In the genomic region with DNA sequence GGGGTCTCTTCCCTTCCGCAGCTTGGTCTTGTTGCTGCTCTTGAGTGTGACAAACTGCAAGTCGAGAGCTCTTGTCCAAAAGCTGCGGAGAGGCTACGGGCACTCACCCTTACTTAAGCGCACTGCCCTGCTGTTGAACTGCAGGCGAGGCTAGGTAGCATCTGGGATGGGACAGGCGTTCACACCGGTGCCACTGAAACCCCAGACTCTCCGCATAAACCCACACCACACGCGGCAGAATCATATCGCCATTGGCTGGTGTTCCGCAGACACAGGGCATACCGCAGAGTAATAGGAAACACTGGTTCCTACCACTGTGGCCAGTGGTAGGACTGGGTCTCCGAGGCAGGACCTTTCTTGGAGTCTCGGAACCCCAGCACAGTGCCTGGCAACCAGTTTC, we compare ENCODE assay signal across 12 cellular contexts. TPM values are rescaled to one million over a fixed set of nuclear protein-coding genes. Genes with fewer than 3 reads are reported as not detected.
DNase-seq lines count a peak whose midpoint lies in the region; ATAC-seq, FAIRE-seq and TF ChIP-seq lines count a peak whose summit lies in the region.
"Had no signal": no experiment of that assay in that cellular context is flagged by ENCODE, and none has a peak within 500 bp of the region (broad histone marks: within the 10 kb centered on the region; RNA-seq: fewer than 3 reads in every experiment).

No MANE protein-coding gene starts in this region.

- H3K27ac Mint-ChIP-seq in H9: no peak overlapping the region
- peak overlapping the region; percentile 66 for H3K27ac Mint-ChIP-seq in chondrocyte (ENCODE audit: unreplicated experiment)
- H3K27ac Mint-ChIP-seq in nephron progenitor cell: no peak overlapping the region
- H3K27ac Mint-ChIP-seq in MCF 10A (ENCODE audit: low read depth, unreplicated experiment): no peak overlapping the region
- H3K27ac Mint-ChIP-seq: memory B cell; stimulated activated memory B cell treated with anti-CD40 and anti-IgM and Interleukin-4, amounts not matched to agents 10 μg/mL and 1 μg/mL and 100 μg/mL, for 72 hours had no signal

- H3K9me2 ChIP-seq in MM.1S (replicated peaks; ENCODE audit: insufficient read depth, low read length): no peaks in the 10 kb centered on the region

- intact Hi-C loops in pancreas (cut with DNase I): no loop called here
- intact Hi-C loops in MCF 10A (cut with micrococcal nuclease): loop anchor here (1.0 kb wide), 1 partner anchor 591 kb away; no protein-coding TSS in a partner anchor

- no peak overlapping the region for H3K27ac ChIP-seq in BLaER1 treated with 17β-estradiol and CSF1 and Interleukin-3, amounts not matched to agents 10 nM and 100 nM
- H3K27ac ChIP-seq in H9 (ENCODE audit: insufficient read length, low read depth, low read length) (no peak overlapping the region), pancreas (no peak overlapping the region), MM.1S (ENCODE audit: low read length) (no peak overlapping the region)
- H3K27ac ChIP-seq: epithelial cell of prostate had no signal

- no peak overlapping the region for H2BK120ac ChIP-seq in H9 (ENCODE audit: low read depth, low read length, poor library complexity, severe bottlenecking)

- no peak overlapping the region for H2BK20ac ChIP-seq in H9 (ENCODE audit: low read depth, low read length, poor library complexity, severe bottlenecking)

- no peak for TF ChIP-seq CTCF in H9 (conservative IDR thresholded peaks at IDR 0.05)
- TF ChIP-seq CTCF in chondrocyte (IDR thresholded peaks at IDR 0.05): no peak
- no peak for TF ChIP-seq CTCF in nephron progenitor cell (IDR thresholded peaks at IDR 0.05)
- no peak for TF ChIP-seq CTCF in pancreas (IDR thresholded peaks at IDR 0.05)
- no peak for TF ChIP-seq CTCF in MM.1S (IDR thresholded peaks at IDR 0.05; ENCODE audit: low read length)
- TF ChIP-seq CTCF in MCF 10A (IDR thresholded peaks at IDR 0.05; ENCODE audit: unreplicated experiment): no peak

- no peaks in the 10 kb centered on the region for H3K36me3 ChIP-seq in BLaER1 treated with 17β-estradiol and CSF1 and Interleukin-3, amounts not matched to agents 10 nM and 100 nM
- no peaks in the 10 kb centered on the region for H3K36me3 ChIP-seq in pancreas
- H3K36me3 ChIP-seq in MM.1S (replicated peaks; ENCODE audit: insufficient read depth, low read length): no peaks in the 10 kb centered on the region

- no CpG with 5 or more reads among the region's 16 CpGs for WGBS in H9 (ENCODE audit: extremely low coverage, insufficient read length, low lambda C conversion rate)
- WGBS in pancreas, 2 donors: 57 to 61% methylated on average over 16 of the region's 16 CpGs

- H3K79me2 ChIP-seq in H9 (ENCODE audit: insufficient read depth, low read length): no peaks in the 10 kb centered on the region
- no peaks in the 10 kb centered on the region for H3K79me2 ChIP-seq in MM.1S (ENCODE audit: low read length)

- H2BK15ac ChIP-seq in H9 (ENCODE audit: low read depth, low read length): no peak overlapping the region

- H3T11ph ChIP-seq in H9 (ENCODE audit: low read length): no peak overlapping the region

- H2AK5ac ChIP-seq in H9 (ENCODE audit: insufficient read length, low read length): no peak overlapping the region

- CTCF ChIA-PET in MCF 10A (lab: Yijun Ruan, JAX): interaction anchor here (0.6 to 5.0 kb wide), 26 partner anchors 16 to 730 kb away, joined by 3 to 47 read pairs (median 4); no protein-coding TSS in a partner anchor

- no peak for ATAC-seq in pancreas
- ATAC-seq: stimulated activated memory B cell treated with anti-CD40 and anti-IgM and Interleukin-4, amounts not matched to agents 10 μg/mL and 1 μg/mL and 100 μg/mL, for 72 hours had no signal

- H2BK12ac ChIP-seq in H9 (ENCODE audit: insufficient read length, low read depth, low read length): no peak overlapping the region

- peak overlapping the region in 10 of 11 experiments; percentile 25 to 90 (median 76); a peak in 15 of 22 replicates for H3K4me2 ChIP-seq in BLaER1 treated with 17β-estradiol and CSF1 and Interleukin-3, amounts not matched to agents 10 nM and 100 nM
- H3K4me2 ChIP-seq in H9 (ENCODE audit: insufficient read depth, insufficient read length, low read length): peak overlapping the region; percentile 80
- no peak overlapping the region for H3K4me2 ChIP-seq in MM.1S (ENCODE audit: low read depth, low read length)

- H3K9me3 Mint-ChIP-seq in H9 (peaks cover 4 to 6% of the 10 kb centered on the region in 2 experiments; a peak in 3 of 5 replicates), chondrocyte (ENCODE audit: low read depth) (no peaks in the 10 kb centered on the region), nephron progenitor cell (no peaks in the 10 kb centered on the region), MCF 10A (ENCODE audit: unreplicated experiment) (no peaks in the 10 kb centered on the region)
- H3K9me3 Mint-ChIP-seq: memory B cell; stimulated activated memory B cell treated with anti-CD40 and anti-IgM and Interleukin-4, amounts not matched to agents 10 μg/mL and 1 μg/mL and 100 μg/mL, for 72 hours had no signal

- H3F3A ChIP-seq in MM.1S (ENCODE audit: insufficient read depth, low read length): no peaks in the 10 kb centered on the region

- no peak overlapping the region for H3K56ac ChIP-seq in H9 (ENCODE audit: insufficient read length, low read depth, low read length)

- H2BK5ac ChIP-seq in H9 (ENCODE audit: insufficient read length, low read length): no peak overlapping the region

- FAIRE-seq in pancreas (lab: Jason Lieb, UNC): no peak

- peak overlapping the region; percentile 10 to 85; a peak in 3 of 5 replicates for H3K4me3 Mint-ChIP-seq in H9
- H3K4me3 Mint-ChIP-seq in chondrocyte (ENCODE audit: unreplicated experiment): no peak overlapping the region
- H3K4me3 Mint-ChIP-seq in nephron progenitor cell: peak overlapping the region; percentile 75
- H3K4me3 Mint-ChIP-seq in MCF 10A (ENCODE audit: unreplicated experiment): no peak overlapping the region

- DNase-seq in H9 (peak; percentile 56), chondrocyte (ENCODE audit: low spot score) (no peak), nephron progenitor cell (peak; percentile 15), pancreas (no peak), MM.1S (no peak), MCF 10A (ENCODE audit: unreplicated experiment) (no peak), SHP77 treated with DMSO at 0.1 percent for 48 hours (lab: John Stamatoyannopoulos, UW) (no peak)
- DNase-seq: NCI-H2227 treated with DMSO at 0.1 percent for 48 hours had no signal

- BruUV-seq in MCF 10A (replicated peaks; lab: Mats Ljungman, UMichigan): no TSS peak

- H4K20me1 ChIP-seq in BLaER1 treated with 17β-estradiol and CSF1 and Interleukin-3, amounts not matched to agents 10 nM and 100 nM: no peaks in the 10 kb centered on the region
- H4K20me1 ChIP-seq in H9 (ENCODE audit: control insufficient read depth, insufficient read depth, insufficient read length) (no peaks in the 10 kb centered on the region), MM.1S (ENCODE audit: insufficient read depth, low read length) (no peaks in the 10 kb centered on the region)

- H4K8ac ChIP-seq in H9 (replicated peaks; ENCODE audit: insufficient read length, low read depth, low read length): no peak overlapping the region

- no peak overlapping the region for H4K5ac ChIP-seq in H9 (ENCODE audit: insufficient read length, low read depth, low read length)

- peaks cover 40 to 52% (median 48%) of the 10 kb centered on the region in 11 experiments for H3K9me3 ChIP-seq in BLaER1 treated with 17β-estradiol and CSF1 and Interleukin-3, amounts not matched to agents 10 nM and 100 nM (replicated peaks in 1 of 11)
- H3K9me3 ChIP-seq in H9 (ENCODE audit: control insufficient read depth, low read depth, low read length) (no peaks in the 10 kb centered on the region), pancreas (no peaks in the 10 kb centered on the region), MM.1S (replicated peaks; ENCODE audit: insufficient read depth, low read length) (no peaks in the 10 kb centered on the region)

- no peaks in the 10 kb centered on the region for H3K79me1 ChIP-seq in H9 (ENCODE audit: insufficient read depth, low read depth, low read length, poor library complexity, severe bottlenecking)

- no peak overlapping the region for H3K14ac ChIP-seq in H9 (ENCODE audit: insufficient read depth, low read length)

- POLR2A ChIA-PET in MCF 10A (lab: Yijun Ruan, JAX): interaction anchor here (0.8 to 1.1 kb wide), 2 partner anchors 97 to 207 kb away, joined by 3 read pairs; no protein-coding TSS in a partner anchor

- no peaks in the 10 kb centered on the region; a peak in 1 of 7 replicates for H3K36me3 Mint-ChIP-seq in H9 (ENCODE audit: insufficient read depth in 1 of 3, low read depth in 3 of 3)
- peaks cover 9% of the 10 kb centered on the region for H3K36me3 Mint-ChIP-seq in chondrocyte (ENCODE audit: low read depth)
- no peaks in the 10 kb centered on the region for H3K36me3 Mint-ChIP-seq in nephron progenitor cell (ENCODE audit: low read depth)
- peaks cover 5% of the 10 kb centered on the region for H3K36me3 Mint-ChIP-seq in MCF 10A (ENCODE audit: insufficient read depth, unreplicated experiment)
- H3K36me3 Mint-ChIP-seq: stimulated activated memory B cell treated with anti-CD40 and anti-IgM and Interleukin-4, amounts not matched to agents 10 μg/mL and 1 μg/mL and 100 μg/mL, for 72 hours had no signal

- H3K4ac ChIP-seq in H9 (ENCODE audit: low read depth, low read length): no peak overlapping the region

- H3K4me1 Mint-ChIP-seq in H9: peaks cover 34 to 37% of the 10 kb centered on the region in 2 experiments
- peaks cover 18% of the 10 kb centered on the region for H3K4me1 Mint-ChIP-seq in chondrocyte (ENCODE audit: low read depth)
- H3K4me1 Mint-ChIP-seq in nephron progenitor cell: peaks cover 36% of the 10 kb centered on the region
- peaks cover 6% of the 10 kb centered on the region for H3K4me1 Mint-ChIP-seq in MCF 10A (ENCODE audit: insufficient read depth, unreplicated experiment)

- no peak overlapping the region for H3K23ac ChIP-seq in H9 (ENCODE audit: insufficient read length, low read depth, low read length)

- H3K27me3 Mint-ChIP-seq in H9 (ENCODE audit: low read depth): peaks cover 68% of the 10 kb centered on the region
- H3K27me3 Mint-ChIP-seq in chondrocyte (ENCODE audit: low read depth): no peaks in the 10 kb centered on the region
- peaks cover 82% of the 10 kb centered on the region for H3K27me3 Mint-ChIP-seq in nephron progenitor cell (ENCODE audit: low read depth, poor library complexity)
- H3K27me3 Mint-ChIP-seq in MCF 10A (ENCODE audit: insufficient read depth, unreplicated experiment): no peaks in the 10 kb centered on the region

- H3K23me2 ChIP-seq in H9 (ENCODE audit: insufficient read length, low read depth, low read length, poor library complexity, severe bottlenecking): peaks cover 21% of the 10 kb centered on the region

- no peak overlapping the region for H3K9ac ChIP-seq in BLaER1 treated with 17β-estradiol and CSF1 and Interleukin-3, amounts not matched to agents 10 nM and 100 nM
- H3K9ac ChIP-seq in H9 (ENCODE audit: extremely low read depth, insufficient read length, low read length) (no peak overlapping the region), MM.1S (ENCODE audit: low read length) (no peak overlapping the region)

- H4K91ac ChIP-seq in H9 (ENCODE audit: insufficient read length, low read depth, low read length): no peak overlapping the region

- H3K18ac ChIP-seq in H9 (ENCODE audit: insufficient read length, low read depth, low read length): no peak overlapping the region

- peaks cover 48 to 57% (median 56%) of the 10 kb centered on the region in 11 experiments for H3K27me3 ChIP-seq in BLaER1 treated with 17β-estradiol and CSF1 and Interleukin-3, amounts not matched to agents 10 nM and 100 nM
- H3K27me3 ChIP-seq in H9 (ENCODE audit: insufficient read depth, low read length) (peaks cover 52% of the 10 kb centered on the region), pancreas (peaks cover 0 to 5% (median 0%) of the 10 kb centered on the region in 4 donors), MM.1S (replicated peaks; ENCODE audit: insufficient read depth, low read length) (no peaks in the 10 kb centered on the region; the same call in 1 of the 2 replicates)

- H2AFZ ChIP-seq in H9 (ENCODE audit: low read length): no peak overlapping the region
- H2AFZ ChIP-seq in MM.1S (ENCODE audit: low read length): no peak overlapping the region

- no peak overlapping the region for H3K4me3 ChIP-seq in BLaER1 treated with 17β-estradiol and CSF1 and Interleukin-3, amounts not matched to agents 10 nM and 100 nM
- H3K4me3 ChIP-seq in pancreas: no peak overlapping the region
- H3K4me3 ChIP-seq in MM.1S (ENCODE audit: low read length): no peak overlapping the region

- H3K4me1 ChIP-seq in BLaER1 treated with 17β-estradiol and CSF1 and Interleukin-3, amounts not matched to agents 10 nM and 100 nM: peaks cover 0 to 10% (median 2%) of the 10 kb centered on the region in 10 experiments; a peak in 5 of 20 replicates
- H3K4me1 ChIP-seq in H9 (ENCODE audit: insufficient read depth, low read length) (no peaks in the 10 kb centered on the region), pancreas (peaks cover 0 to 8% (median 5%) of the 10 kb centered on the region in 3 donors), MM.1S (ENCODE audit: low read length) (no peaks in the 10 kb centered on the region)

RNA-seq across cellular contexts. Expression of gene NPR3, which starts 2.2 kb away (rescaled TPM):
- total RNA-seq in H9 (2021) (not detected in 2 replicates), chondrocyte (255 to 315 TPM (median 261 TPM) in 3 replicates), pancreas (1 to 10 TPM in 2 of 6 donors, under 1 TPM in 4; 0.25 to 1.3 (median 0.54) TPM), MCF 10A (2022) (0.84 and 1.1 TPM in 2 replicates)
- polyA plus RNA-seq in pancreas: under 1 TPM; 0.38 to 0.77 TPM

Comparison
In these comparisons a context has a peak if more than half of its experiments do, and no peak if none do; other contexts are left out.
1. DNase-seq: peak in H9 (single experiment) and nephron progenitor cell (single experiment); none in chondrocyte (single experiment), pancreas (0 of 6), MM.1S (single experiment), MCF 10A (single experiment) and SHP77 treated with DMSO at 0.1 percent for 48 hours (single experiment).
2. H3K4me3 Mint-ChIP-seq: peak in H9 (2 of 2) and nephron progenitor cell (single experiment); none in chondrocyte (single experiment) and MCF 10A (single experiment).
3. RNA of gene NPR3, which starts 2.2 kb away (total RNA-seq): 255 to 315 TPM in chondrocyte; 0.84 to 1.1 TPM in MCF 10A, 0.25 to 1.3 TPM in pancreas and not detected in H9; every median in the first group is over 100 times any median in the second.